ENCODE assay signal across 6 cellular contexts in genomic region chr18:9042766-9043481, GRCh38.
"Had no signal": no experiment of that assay in that cellular context is flagged by ENCODE, and none has a peak within 500 bp of the region (broad histone marks: within the 10 kb centered on the region; RNA-seq: fewer than 3 reads in every experiment).

No MANE protein-coding gene starts in this region.

- H3K4me3 ChIP-seq: HAP-1 had no signal

- DNase-seq: GOT3, H7, HFFc6, KG1 had no signal

- H3K36me3 ChIP-seq: HAP-1 had no signal

- FAIRE-seq: HTR-8/SVneo had no signal

- H3K9me3 ChIP-seq: HAP-1 had no signal
